12 cellular contexts compared by ENCODE assay signal in genomic region chr20:50514035-50514337, GRCh38. TPM values are rescaled to one million over a fixed set of nuclear protein-coding genes. Genes with fewer than 3 reads are reported as not detected.
DNase-seq lines count a peak whose midpoint lies in the region; ATAC-seq, FAIRE-seq and TF ChIP-seq lines count a peak whose summit lies in the region.
"Had no signal": no experiment of that assay in that cellular context is flagged by ENCODE, and none has a peak within 500 bp of the region (broad histone marks: within the 10 kb centered on the region; RNA-seq: fewer than 3 reads in every experiment).

No MANE protein-coding gene starts in this region.

- H3K9ac ChIP-seq in Karpas-422 (ENCODE audit: low read length), result no peak overlapping the region

- no peak for FAIRE-seq in small intestine (lab: Jason Lieb, UNC)
- FAIRE-seq: H54, islet of Langerhans had no signal

- H3K4me3 Mint-ChIP-seq in brain, result peak overlapping the region in 4 of 5 experiments; percentile 90 to 97 (median 93)
- H3K4me3 Mint-ChIP-seq in naive thymus-derived CD4-positive, alpha-beta T cell, result peak overlapping the region in 9 of 10 donors; percentile 64 to 100 (median 97)
- H3K4me3 Mint-ChIP-seq: endodermal cell had no signal

- H2AFZ ChIP-seq in Karpas-422 (ENCODE audit: low read length), result no peak overlapping the region

- H3K9me2 ChIP-seq in Karpas-422 (replicated peaks; ENCODE audit: insufficient read depth, low read length), result no peaks in the 10 kb centered on the region

- intact Hi-C loops in A673 (cut with micrococcal nuclease; ENCODE audit: unreplicated experiment), result loop anchor here (5.0 kb wide), 1 partner anchor 58 kb away; no protein-coding TSS in a partner anchor
- intact Hi-C loops in naive thymus-derived CD4-positive, alpha-beta T cell (cut with micrococcal nuclease), result loop anchor here in 1 of 2 donors (10.0 kb wide), 1 partner anchor 919 kb away; no protein-coding TSS in a partner anchor

- H3K79me2 ChIP-seq in Karpas-422 (ENCODE audit: low read length), result peaks cover 15% of the 10 kb centered on the region

- no peaks in the 10 kb centered on the region for H3K9me3 Mint-ChIP-seq in brain
- H3K9me3 Mint-ChIP-seq in naive thymus-derived CD4-positive, alpha-beta T cell, result no peaks in the 10 kb centered on the region
- H3K9me3 Mint-ChIP-seq: endodermal cell had no signal

- H3K27me3 Mint-ChIP-seq in brain, result peaks cover 10% of the 10 kb centered on the region
- no peaks in the 10 kb centered on the region for H3K27me3 Mint-ChIP-seq in naive thymus-derived CD4-positive, alpha-beta T cell

- POLR2A ChIA-PET in A673 (lab: Charles Lee; ENCODE audit: low non-redundant PET), result no interaction called here
- POLR2A ChIA-PET in naive thymus-derived CD4-positive, alpha-beta T cell (lab: Charles Lee), result interaction anchor here (1.0 to 4.9 kb wide), 8 partner anchors 9 to 398 kb away, joined by 3 to 45 read pairs (median 3); no protein-coding TSS in a partner anchor

- 90 to 94% (median 94%) methylated on average over 2 of the region's 2 CpGs for WGBS in small intestine, 3 donors

- BruUV-seq in A673 (replicated peaks; lab: Mats Ljungman, UMichigan), result no TSS peak

- H3K27me3 ChIP-seq in A673 (replicated peaks; ENCODE audit: insufficient read depth, low read depth, low read length, poor library complexity) (no peaks in the 10 kb centered on the region), Karpas-422 (ENCODE audit: low read length) (no peaks in the 10 kb centered on the region), small intestine (ENCODE audit: control insufficient read depth in 2 of 2, insufficient read depth in 2 of 2, low read length in 2 of 2) (no peaks in the 10 kb centered on the region)
- no peaks in the 10 kb centered on the region for H3K27me3 ChIP-seq in naive thymus-derived CD4-positive, alpha-beta T cell (ENCODE audit: control insufficient read depth in 2 of 2, insufficient read depth in 2 of 2, low read length in 2 of 2)

- ATAC-seq in naive thymus-derived CD4-positive, alpha-beta T cell, result no peak
- ATAC-seq in HG03442 (IDR thresholded peaks at IDR 0.05; ENCODE audit: unreplicated experiment) (no peak), GM19035 (IDR thresholded peaks at IDR 0.05; ENCODE audit: unreplicated experiment) (no peak)

- H3K4me3 ChIP-seq in A673 (ENCODE audit: low read depth, low read length, poor library complexity, severe bottlenecking), result no peak overlapping the region
- peak overlapping the region; percentile 14 for H3K4me3 ChIP-seq in GM12875 (ENCODE audit: low read depth, low read length)
- no peak overlapping the region for H3K4me3 ChIP-seq in naive thymus-derived CD4-positive, alpha-beta T cell (ENCODE audit: low read length)
- no peak overlapping the region for H3K4me3 ChIP-seq in Karpas-422 (ENCODE audit: low read length)
- H3K4me3 ChIP-seq in small intestine (ENCODE audit: low read depth in 1 of 2, low read length in 2 of 2), result no peak overlapping the region

- no peaks in the 10 kb centered on the region for H3K9me3 ChIP-seq in A673 (ENCODE audit: low read depth, low read length, poor library complexity, severe bottlenecking)
- no peaks in the 10 kb centered on the region for H3K9me3 ChIP-seq in naive thymus-derived CD4-positive, alpha-beta T cell (ENCODE audit: control insufficient read depth in 2 of 3, low read length in 3 of 3)
- no peaks in the 10 kb centered on the region for H3K9me3 ChIP-seq in Karpas-422 (ENCODE audit: low read length)
- H3K9me3 ChIP-seq in small intestine (ENCODE audit: control insufficient read depth, low read depth), result no peaks in the 10 kb centered on the region

- H3K4me1 ChIP-seq in A673 (ENCODE audit: insufficient read depth, low read length, poor library complexity, severe bottlenecking) (peaks cover 59% of the 10 kb centered on the region), Karpas-422 (ENCODE audit: low read length) (peaks cover 44% of the 10 kb centered on the region), small intestine (ENCODE audit: control insufficient read depth in 2 of 2, insufficient read depth in 1 of 2, low read depth in 1 of 2, low read length in 1 of 2) (peaks cover 3 to 17% of the 10 kb centered on the region in 2 donors)
- peaks cover 63 to 65% of the 10 kb centered on the region in 2 donors for H3K4me1 ChIP-seq in naive thymus-derived CD4-positive, alpha-beta T cell (ENCODE audit: control insufficient read depth in 2 of 2, insufficient read depth in 2 of 2, low read length in 2 of 2)

- H3K27ac Mint-ChIP-seq in brain, result peak overlapping the region in 2 of 5 experiments; percentile 3 to 95
- peak overlapping the region; percentile 4 to 98 (median 75) for H3K27ac Mint-ChIP-seq in naive thymus-derived CD4-positive, alpha-beta T cell
- H3K27ac Mint-ChIP-seq: endodermal cell had no signal

- no peak for TF ChIP-seq CTCF in A673 (conservative IDR thresholded peaks at IDR 0.05; ENCODE audit: low read depth, low read length)
- no peak for TF ChIP-seq CTCF in GM12875 (IDR thresholded peaks at IDR 0.05; ENCODE audit: borderline replicate concordance, insufficient read depth, low read depth, low read length)
- TF ChIP-seq CTCF in brain (conservative IDR thresholded peaks at IDR 0.05), result no peak

- H3K27ac ChIP-seq in A673 (ENCODE audit: low read depth, low read length, poor library complexity, severe bottlenecking) (peak overlapping the region; percentile 27), Karpas-422 (ENCODE audit: low read length) (no peak overlapping the region), small intestine (ENCODE audit: low read depth in 1 of 2, low read length in 1 of 2) (no peak overlapping the region)
- peak overlapping the region; percentile 54 for H3K27ac ChIP-seq in naive thymus-derived CD4-positive, alpha-beta T cell (ENCODE audit: low read depth, low read length)

- no peak overlapping the region for H3K4me2 ChIP-seq in Karpas-422 (ENCODE audit: low read depth, low read length, poor library complexity, severe bottlenecking)

- H3K36me3 ChIP-seq in A673 (ENCODE audit: insufficient read depth, low read length, poor library complexity, severe bottlenecking) (no peaks in the 10 kb centered on the region), Karpas-422 (ENCODE audit: insufficient read depth, low read length) (no peaks in the 10 kb centered on the region), small intestine (ENCODE audit: control insufficient read depth in 2 of 2, insufficient read depth in 2 of 2, low read length in 2 of 2) (no peaks in the 10 kb centered on the region)
- H3K36me3 ChIP-seq in naive thymus-derived CD4-positive, alpha-beta T cell (ENCODE audit: control insufficient read depth in 2 of 3, insufficient read depth in 3 of 3, low read length in 3 of 3), result peaks cover 0 to 9% (median 0%) of the 10 kb centered on the region in 3 experiments

- H3K36me3 Mint-ChIP-seq in brain, result no peaks in the 10 kb centered on the region
- peaks cover 0 to 30% (median 0%) of the 10 kb centered on the region in 5 donors for H3K36me3 Mint-ChIP-seq in naive thymus-derived CD4-positive, alpha-beta T cell

- peaks cover 79% of the 10 kb centered on the region for H4K20me1 ChIP-seq in Karpas-422 (ENCODE audit: insufficient read depth, low read depth, low read length)

- DNase-seq in A673 (ENCODE audit: low spot score) (no peak), Karpas-422 (no peak), small intestine (no peak)
- no peak for DNase-seq in naive thymus-derived CD4-positive, alpha-beta T cell
- DNase-seq: COR-L47, endodermal cell had no signal

- peaks cover 77% of the 10 kb centered on the region for H3K4me1 Mint-ChIP-seq in brain
- peaks cover 65 to 84% (median 81%) of the 10 kb centered on the region in 7 donors for H3K4me1 Mint-ChIP-seq in naive thymus-derived CD4-positive, alpha-beta T cell

- CTCF ChIA-PET in A673 (lab: Charles Lee), result no interaction called here
- CTCF ChIA-PET in naive thymus-derived CD4-positive, alpha-beta T cell (lab: Charles Lee), result interaction anchor here (0.9 to 2.4 kb wide), 3 partner anchors 11 to 52 kb away, joined by 4 to 7 read pairs (median 5); no protein-coding TSS in a partner anchor

RNA-seq across cellular contexts. Expression of gene PTPN1, which starts 3.8 kb away (rescaled TPM):
- total RNA-seq in A673 (2021), result 47.4 and 47.8 TPM in 2 replicates
- 70.9 TPM for polyA plus RNA-seq in brain (ENCODE audit: insufficient read depth, low read depth, low replicate concordance)
- total RNA-seq in naive thymus-derived CD4-positive, alpha-beta T cell, result 10 to 100 TPM; 53.9 to 80.5 (median 60.2) TPM
- polyA plus RNA-seq in naive thymus-derived CD4-positive, alpha-beta T cell, result 10 to 100 TPM; 30.4 to 34.7 TPM
- 6.5 and 10.9 TPM in 2 replicates for total RNA-seq in Karpas-422 (2014; rRNA removed; shearing (Covaris generic); ENCODE audit: low replicate concordance)
- 10 to 100 TPM in 1 of 3 donors, 1 to 10 TPM in 2; 6.5 to 16.6 (median 8.6) TPM for polyA plus RNA-seq in small intestine

Comparison
In these comparisons a context has a peak if more than half of its experiments do, and no peak if none do; other contexts are left out.
1. H3K27ac ChIP-seq: peak in A673 (single experiment) and naive thymus-derived CD4-positive, alpha-beta T cell (single experiment); none in Karpas-422 (single experiment) and small intestine (0 of 2).